11 cellular contexts compared by ENCODE assay signal in genomic region chr4:185587065-185587443, GRCh38. TPM values are rescaled to one million over a fixed set of nuclear protein-coding genes. Genes with fewer than 3 reads are reported as not detected.
DNase-seq lines count a peak whose midpoint lies in the region; ATAC-seq and TF ChIP-seq lines count a peak whose summit lies in the region.
"Had no signal": no experiment of that assay in that cellular context is flagged by ENCODE, and none has a peak within 500 bp of the region (broad histone marks: within the 10 kb centered on the region; RNA-seq: fewer than 3 reads in every experiment).

No MANE protein-coding gene starts in this region.

- peaks cover 42% of the 10 kb centered on the region for H3K27me3 Mint-ChIP-seq in activated CD4-positive, alpha-beta memory T cell treated with anti-CD3 and anti-CD28 coated beads for 36 hours
- H3K27me3 Mint-ChIP-seq in activated CD4-positive, alpha-beta memory T cell treated with anti-CD3 and anti-CD28 coated beads, Interleukin-2, amount 10 ng/mL, durations not matched to agents 7 days and 5 days: peaks cover 40% of the 10 kb centered on the region
- H3K27me3 Mint-ChIP-seq in glutamatergic neuron (ENCODE audit: unreplicated experiment): peaks cover 6% of the 10 kb centered on the region
- H3K27me3 Mint-ChIP-seq in stimulated activated memory B cell treated with anti-CD40 and anti-IgM and Interleukin-4, amounts not matched to agents 10 μg/mL and 1 μg/mL and 100 μg/mL, for 72 hours: peaks cover 23% of the 10 kb centered on the region

- no peaks in the 10 kb centered on the region for H3K9me3 Mint-ChIP-seq in activated CD4-positive, alpha-beta memory T cell treated with anti-CD3 and anti-CD28 coated beads for 36 hours
- H3K9me3 Mint-ChIP-seq in activated CD4-positive, alpha-beta memory T cell treated with anti-CD3 and anti-CD28 coated beads, Interleukin-2, amount 10 ng/mL, durations not matched to agents 7 days and 5 days: no peaks in the 10 kb centered on the region
- peaks cover 5% of the 10 kb centered on the region for H3K9me3 Mint-ChIP-seq in glutamatergic neuron (ENCODE audit: unreplicated experiment)
- peaks cover 4% of the 10 kb centered on the region for H3K9me3 Mint-ChIP-seq in stimulated activated memory B cell treated with anti-CD40 and anti-IgM and Interleukin-4, amounts not matched to agents 10 μg/mL and 1 μg/mL and 100 μg/mL, for 72 hours

- H3K27ac Mint-ChIP-seq in activated CD4-positive, alpha-beta memory T cell treated with anti-CD3 and anti-CD28 coated beads for 36 hours: no peak overlapping the region
- H3K27ac Mint-ChIP-seq in activated CD4-positive, alpha-beta memory T cell treated with anti-CD3 and anti-CD28 coated beads, Interleukin-2, amount 10 ng/mL, durations not matched to agents 7 days and 5 days: no peak overlapping the region
- H3K27ac Mint-ChIP-seq in glutamatergic neuron (ENCODE audit: unreplicated experiment): peak overlapping the region; percentile 87
- H3K27ac Mint-ChIP-seq in stimulated activated memory B cell treated with anti-CD40 and anti-IgM and Interleukin-4, amounts not matched to agents 10 μg/mL and 1 μg/mL and 100 μg/mL, for 72 hours: peak overlapping the region; percentile 90

- H2AFZ ChIP-seq in OCI-LY7 (ENCODE audit: low read length): peak overlapping the region; percentile 89; the same call in 1 of the 2 replicates

- intact Hi-C loops in activated CD4-positive, alpha-beta memory T cell treated with anti-CD3 and anti-CD28 coated beads for 36 hours (cut with micrococcal nuclease): loop anchor here (1.0 to 2.0 kb wide), 3 partner anchors 21 to 162 kb away; partner anchors contain the start of genes CCDC110 and UFSP2
- intact Hi-C loops in OCI-LY7 (cut with micrococcal nuclease; ENCODE audit: unreplicated experiment): loop anchor here (1.0 to 5.0 kb wide), 5 partner anchors 108 to 375 kb away; partner anchors contain the start of gene CCDC110

- H3K4me3 ChIP-seq in OCI-LY7 (ENCODE audit: low read depth, low read length, poor library complexity, severe bottlenecking): peak overlapping the region; percentile 57

- H3K9me2 ChIP-seq in OCI-LY7 (ENCODE audit: insufficient read depth, low read length): no peaks in the 10 kb centered on the region

- TF ChIP-seq CTCF in OCI-LY7 (conservative IDR thresholded peaks at IDR 0.05; ENCODE audit: low read length) (no peak), glutamatergic neuron (IDR thresholded peaks at IDR 0.05; ENCODE audit: partially characterized antibody, unreplicated experiment) (no peak)

- H3K4me2 ChIP-seq in OCI-LY7 (ENCODE audit: low read length): peak overlapping the region; percentile 85

- peak overlapping the region; percentile 34 for H3K4me3 Mint-ChIP-seq in activated CD4-positive, alpha-beta memory T cell treated with anti-CD3 and anti-CD28 coated beads for 36 hours
- H3K4me3 Mint-ChIP-seq in activated CD4-positive, alpha-beta memory T cell treated with anti-CD3 and anti-CD28 coated beads, Interleukin-2, amount 10 ng/mL, durations not matched to agents 7 days and 5 days: no peak overlapping the region
- H3K4me3 Mint-ChIP-seq in glutamatergic neuron (ENCODE audit: unreplicated experiment): peak overlapping the region; percentile 79
- peak overlapping the region; percentile 71 for H3K4me3 Mint-ChIP-seq in stimulated activated memory B cell treated with anti-CD40 and anti-IgM and Interleukin-4, amounts not matched to agents 10 μg/mL and 1 μg/mL and 100 μg/mL, for 72 hours

- TSS peak; percentile 97 for BruUV-seq in OCI-LY7 (replicated peaks; lab: Mats Ljungman, UMichigan)

- H3K4me1 Mint-ChIP-seq in activated CD4-positive, alpha-beta memory T cell treated with anti-CD3 and anti-CD28 coated beads for 36 hours (ENCODE audit: low read depth): peaks cover 16% of the 10 kb centered on the region
- H3K4me1 Mint-ChIP-seq in activated CD4-positive, alpha-beta memory T cell treated with anti-CD3 and anti-CD28 coated beads, Interleukin-2, amount 10 ng/mL, durations not matched to agents 7 days and 5 days: peaks cover 10% of the 10 kb centered on the region
- H3K4me1 Mint-ChIP-seq in glutamatergic neuron (ENCODE audit: low read depth, unreplicated experiment): peaks cover 20% of the 10 kb centered on the region
- H3K4me1 Mint-ChIP-seq in stimulated activated memory B cell treated with anti-CD40 and anti-IgM and Interleukin-4, amounts not matched to agents 10 μg/mL and 1 μg/mL and 100 μg/mL, for 72 hours: peaks cover 15% of the 10 kb centered on the region

- no peaks in the 10 kb centered on the region for H3K79me2 ChIP-seq in OCI-LY7 (ENCODE audit: insufficient read depth, low read depth, low read length)

- no peak for ATAC-seq in stimulated activated memory B cell treated with anti-CD40 and anti-IgM and Interleukin-4, amounts not matched to agents 10 μg/mL and 1 μg/mL and 100 μg/mL, for 72 hours

- no peaks in the 10 kb centered on the region for H3K36me3 ChIP-seq in OCI-LY7 (ENCODE audit: insufficient read depth, low read length)

- H3K27ac ChIP-seq in OCI-LY7 (ENCODE audit: low read depth, low read length, poor library complexity, severe bottlenecking): peak overlapping the region; percentile 78

- no peaks in the 10 kb centered on the region for H4K20me1 ChIP-seq in OCI-LY7 (ENCODE audit: insufficient read depth, low read length)

- peaks cover 37% of the 10 kb centered on the region for H3K4me1 ChIP-seq in OCI-LY7 (ENCODE audit: insufficient read depth, low read length, poor library complexity, severe bottlenecking)

- H3K9me3 ChIP-seq in OCI-LY7 (ENCODE audit: low read length): no peaks in the 10 kb centered on the region

- CTCF ChIA-PET in activated CD4-positive, alpha-beta memory T cell treated with anti-CD3 and anti-CD28 coated beads for 36 hours (lab: Charles Lee): interaction anchor here (2.2 kb wide), 1 partner anchor 11 kb away, joined by 13 read pairs; no protein-coding TSS in a partner anchor
- CTCF ChIA-PET in activated CD4-positive, alpha-beta memory T cell treated with anti-CD3 and anti-CD28 coated beads, Interleukin-2, amount 10 ng/mL, durations not matched to agents 7 days and 5 days (lab: Charles Lee): no interaction called here
- CTCF ChIA-PET in OCI-LY7 (lab: Charles Lee; ENCODE audit: unreplicated experiment): interaction anchor here (0.6 to 2.4 kb wide), 2 partner anchors 106 to 109 kb away, joined by 3 to 19 read pairs; no protein-coding TSS in a partner anchor

- DNase-seq in activated CD4-positive, alpha-beta memory T cell treated with anti-CD3 and anti-CD28 coated beads for 36 hours: no peak
- DNase-seq in activated CD4-positive, alpha-beta memory T cell treated with anti-CD3 and anti-CD28 coated beads, Interleukin-2, amount 10 ng/mL, durations not matched to agents 7 days and 5 days: no peak
- no peak for DNase-seq in OCI-LY7 (ENCODE audit: low spot score)
- DNase-seq in glutamatergic neuron: no peak
- DNase-seq in SIG-M5 treated with dmso at 0.1 percent for 504 hours (lab: John Stamatoyannopoulos, UW; ENCODE audit: unreplicated experiment): no peak
- no peak for DNase-seq in NCI-H446 treated with DMSO at 0.1 percent for 48 hours (lab: John Stamatoyannopoulos, UW)
- DNase-seq in stimulated activated CD4-positive, alpha-beta T cell treated with anti-CD3 and anti-CD28 coated beads, Interleukin-2, amount 100 ng/mL, for 48 hours: no peak
- DNase-seq: DMS53, NCI-H2107 had no signal

- H3K36me3 Mint-ChIP-seq in activated CD4-positive, alpha-beta memory T cell treated with anti-CD3 and anti-CD28 coated beads for 36 hours: no peaks in the 10 kb centered on the region
- no peaks in the 10 kb centered on the region for H3K36me3 Mint-ChIP-seq in activated CD4-positive, alpha-beta memory T cell treated with anti-CD3 and anti-CD28 coated beads, Interleukin-2, amount 10 ng/mL, durations not matched to agents 7 days and 5 days (ENCODE audit: low read depth)
- H3K36me3 Mint-ChIP-seq in glutamatergic neuron (ENCODE audit: unreplicated experiment): no peaks in the 10 kb centered on the region
- peaks cover 5% of the 10 kb centered on the region for H3K36me3 Mint-ChIP-seq in stimulated activated memory B cell treated with anti-CD40 and anti-IgM and Interleukin-4, amounts not matched to agents 10 μg/mL and 1 μg/mL and 100 μg/mL, for 72 hours

- POLR2A ChIA-PET in activated CD4-positive, alpha-beta memory T cell treated with anti-CD3 and anti-CD28 coated beads for 36 hours (lab: Charles Lee): no interaction called here
- POLR2A ChIA-PET in activated CD4-positive, alpha-beta memory T cell treated with anti-CD3 and anti-CD28 coated beads, Interleukin-2, amount 10 ng/mL, durations not matched to agents 7 days and 5 days (lab: Charles Lee): no interaction called here
- POLR2A ChIA-PET in OCI-LY7 (lab: Charles Lee): interaction anchor here (0.5 to 8.7 kb wide), 18 partner anchors 11 to 557 kb away, joined by 3 to 142 read pairs (median 4); no protein-coding TSS in a partner anchor

RNA-seq across cellular contexts. Expression of gene PDLIM3, which starts 51.7 kb away (rescaled TPM):
- not detected for total RNA-seq in activated CD4-positive, alpha-beta memory T cell treated with anti-CD3 and anti-CD28 coated beads for 36 hours
- not detected for total RNA-seq in activated CD4-positive, alpha-beta memory T cell treated with anti-CD3 and anti-CD28 coated beads, Interleukin-2, amount 10 ng/mL, durations not matched to agents 7 days and 5 days
- 0.03 TPM in 1 of 2 replicates, not detected in the other for total RNA-seq in OCI-LY7 (2014; rRNA removed; shearing (Covaris generic))
- total RNA-seq in OCI-LY7 (2022): not detected in 2 replicates
- total RNA-seq in glutamatergic neuron (ENCODE audit: unreplicated experiment): 262 TPM
- total RNA-seq: A673 had no signal

Comparison
In these comparisons a context has a peak if more than half of its experiments do, and no peak if none do; other contexts are left out.
1. H3K27ac Mint-ChIP-seq: peak in glutamatergic neuron (single experiment) and stimulated activated memory B cell treated with anti-CD40 and anti-IgM and Interleukin-4, amounts not matched to agents 10 μg/mL and 1 μg/mL and 100 μg/mL, for 72 hours (single experiment); none in activated CD4-positive, alpha-beta memory T cell treated with anti-CD3 and anti-CD28 coated beads for 36 hours (single experiment) and activated CD4-positive, alpha-beta memory T cell treated with anti-CD3 and anti-CD28 coated beads, Interleukin-2, amount 10 ng/mL, durations not matched to agents 7 days and 5 days (single experiment).
2. RNA of gene PDLIM3, which starts 51.7 kb away (total RNA-seq): 262 TPM in glutamatergic neuron (single experiment); not detected in activated CD4-positive, alpha-beta memory T cell treated with anti-CD3 and anti-CD28 coated beads for 36 hours, 0.03 TPM in OCI-LY7 and not detected in activated CD4-positive, alpha-beta memory T cell treated with anti-CD3 and anti-CD28 coated beads, Interleukin-2, amount 10 ng/mL, durations not matched to agents 7 days and 5 days; every median in the first group is over 100 times any median in the second.